In the genomic region with DNA sequence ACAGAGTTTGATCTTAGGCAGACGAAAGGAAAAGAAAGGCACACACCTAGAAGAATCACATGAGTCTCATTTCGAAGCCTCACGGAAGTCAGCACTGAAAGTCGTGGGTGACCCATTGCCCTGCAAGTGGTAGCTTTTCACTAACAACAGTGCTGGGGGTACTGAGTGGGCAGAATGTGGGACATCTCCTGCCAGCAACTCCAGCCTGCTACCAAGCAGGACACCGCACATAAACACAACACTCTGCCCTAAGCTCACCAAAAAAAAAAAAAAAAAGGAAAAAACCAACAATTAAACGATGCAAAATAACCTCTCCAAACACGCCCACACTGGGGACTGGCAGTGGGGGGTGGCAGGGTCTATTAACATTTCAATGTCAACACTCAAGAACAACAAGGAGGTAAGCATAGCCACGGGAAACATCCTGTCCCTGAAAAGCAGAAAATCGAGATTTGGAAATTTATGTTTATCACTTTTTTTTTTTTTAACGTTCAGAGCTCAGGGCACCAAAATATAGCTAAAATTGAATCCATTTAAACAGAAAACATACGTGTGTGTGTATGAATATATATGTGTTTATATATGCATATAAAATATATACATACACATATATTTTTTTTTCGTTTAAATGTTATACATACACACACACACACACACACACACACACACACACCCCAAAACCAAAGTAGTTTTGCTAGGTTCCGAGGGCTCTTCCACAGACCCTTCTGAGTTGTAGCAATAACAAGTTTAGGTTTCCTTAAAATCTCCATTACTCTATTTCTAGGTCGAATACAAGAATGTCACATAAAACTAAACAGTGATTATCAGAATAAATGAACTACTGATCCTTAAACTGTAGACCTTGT, we compare ENCODE assay signal across 8 cellular contexts. TPM values are rescaled to one million over a fixed set of nuclear protein-coding genes. Genes with fewer than 3 reads are reported as not detected.
A peak's percentile ranks its signal among the peaks of the same experiment; 100 is the strongest.
DNase-seq lines count a peak whose midpoint lies in the region; ATAC-seq and TF ChIP-seq lines count a peak whose summit lies in the region.

No MANE protein-coding gene starts in this region.

- H3K36me3 ChIP-seq in SK-N-SH (replicated peaks in 1 of 2; ENCODE audit: control insufficient read depth in 1 of 2, insufficient read depth in 2 of 2, low read length in 1 of 2) = no peaks in the 10 kb centered on the region
- no peaks in the 10 kb centered on the region for H3K36me3 ChIP-seq in iPS-18a (ENCODE audit: control insufficient read depth, low read depth, low read length)

- peak overlapping the region; percentile 92 for H3K4me3 Mint-ChIP-seq in activated naive CD8-positive, alpha-beta T cell treated with anti-CD3 and anti-CD28 coated beads for 36 hours

- POLR2A ChIA-PET in SK-N-SH (lab: Yijun Ruan, JAX) = no interaction called here

- H3K4me1 ChIP-seq in SK-N-SH (ENCODE audit: control insufficient read depth in 1 of 2, insufficient read depth in 2 of 2, low read depth in 1 of 2, low read length in 1 of 2) = peaks cover 0 to 5% of the 10 kb centered on the region in 2 experiments; a peak in 2 of 4 replicates
- peaks cover 33% of the 10 kb centered on the region for H3K4me1 ChIP-seq in iPS-18a (ENCODE audit: control insufficient read depth, low read depth, low read length)

- H3K9ac ChIP-seq in SK-N-SH (peak overlapping the region; percentile 99; the same call in 1 of the 2 replicates), iPS-18a (ENCODE audit: low read length) (peak overlapping the region; percentile 86)

- peak overlapping the region; percentile 91 for H3K27ac Mint-ChIP-seq in activated naive CD8-positive, alpha-beta T cell treated with anti-CD3 and anti-CD28 coated beads for 36 hours

- H3K36me3 Mint-ChIP-seq in activated naive CD8-positive, alpha-beta T cell treated with anti-CD3 and anti-CD28 coated beads for 36 hours = no peaks in the 10 kb centered on the region

- H3K27ac ChIP-seq in SK-N-SH (ENCODE audit: low read depth in 2 of 2, low read length in 1 of 2) (peak overlapping the region; percentile 98 to 99), iPS-18a (ENCODE audit: low read length) (peak overlapping the region; percentile 94), skin epidermis (peak overlapping the region in 20 of 21 experiments; percentile 95 to 100 (median 100))

- ATAC-seq in SK-N-SH treated with all-trans-retinoic acid at 6 μM for 48 hours = no peak

- WGBS in SK-N-SH (ENCODE audit: low lambda C conversion rate) = 33% methylated on average over 14 of the region's 14 CpGs

- no peak for TF ChIP-seq EP300 in SK-N-SH (IDR thresholded peaks at IDR 0.05; ENCODE audit: borderline replicate concordance in 1 of 2, low read depth in 1 of 2, low read length in 1 of 2)

- peaks cover 79% of the 10 kb centered on the region for H3K79me2 ChIP-seq in SK-N-SH (ENCODE audit: insufficient read depth)

- peak overlapping the region; percentile 54 for H2AFZ ChIP-seq in SK-N-SH (ENCODE audit: low read depth)

- CTCF ChIA-PET in SK-N-SH (lab: Yijun Ruan, JAX) = interaction anchor here (0.6 to 1.9 kb wide), 4 partner anchors 9 to 62 kb away, joined by 3 to 7 read pairs (median 4); no protein-coding TSS in a partner anchor

- TF ChIP-seq CTCF in SK-N-SH (IDR thresholded peaks at IDR 0.05) = no peak

- no peaks in the 10 kb centered on the region for H3K9me3 ChIP-seq in SK-N-SH
- H3K9me3 ChIP-seq in iPS-18a (ENCODE audit: control insufficient read depth, low read depth, low read length) = no peaks in the 10 kb centered on the region

- no peak for TF ChIP-seq RAD21 in SK-N-SH (IDR thresholded peaks at IDR 0.05; ENCODE audit: low read length)

- peak overlapping the region; percentile 78 to 86 for H3K4me3 ChIP-seq in SK-N-SH (ENCODE audit: low read depth in 2 of 2, low read length in 1 of 2)
- peak overlapping the region; percentile 90 for H3K4me3 ChIP-seq in iPS-18a (ENCODE audit: low read length)
- peak overlapping the region; percentile 58 to 88 (median 83) for H3K4me3 ChIP-seq in skin epidermis

- H3K27me3 Mint-ChIP-seq in activated naive CD8-positive, alpha-beta T cell treated with anti-CD3 and anti-CD28 coated beads for 36 hours = no peaks in the 10 kb centered on the region

- DNase-seq in SK-N-SH (no peak), MV-4-11 (lab: John Stamatoyannopoulos, UW) (peak; percentile 45), ureter (ENCODE audit: low spot score) (no peak), NCI-H128 (lab: John Stamatoyannopoulos, UW; ENCODE audit: unreplicated experiment) (no peak)
- DNase-seq in activated naive CD8-positive, alpha-beta T cell treated with anti-CD3 and anti-CD28 coated beads for 36 hours = peak; percentile 21

- H4K20me1 ChIP-seq in SK-N-SH (ENCODE audit: insufficient read depth) = no peaks in the 10 kb centered on the region

- H3K27me3 ChIP-seq in SK-N-SH (ENCODE audit: insufficient read depth) (no peaks in the 10 kb centered on the region), iPS-18a (ENCODE audit: control insufficient read depth, insufficient read depth, low read length) (no peaks in the 10 kb centered on the region)

- no peaks in the 10 kb centered on the region for H3K9me3 Mint-ChIP-seq in activated naive CD8-positive, alpha-beta T cell treated with anti-CD3 and anti-CD28 coated beads for 36 hours

- peaks cover 28% of the 10 kb centered on the region for H3F3A ChIP-seq in SK-N-SH (replicated peaks; ENCODE audit: insufficient read depth)

- peaks cover 42% of the 10 kb centered on the region for H3K4me1 Mint-ChIP-seq in activated naive CD8-positive, alpha-beta T cell treated with anti-CD3 and anti-CD28 coated beads for 36 hours

- peak overlapping the region; percentile 86 for H3K4me2 ChIP-seq in SK-N-SH

- H3K9me2 ChIP-seq in SK-N-SH = no peaks in the 10 kb centered on the region

TF ChIP-seq in SK-N-SH, 30 proteins besides CTCF, POLR2A, EP300 and RAD21:
- no peak for TF ChIP-seq ELF1 (IDR thresholded peaks at IDR 0.05)
TF ChIP-seq in SK-N-SH: peak in this region for 0.

TF ChIP-seq in SK-N-SH treated with all-trans-retinoic acid at 6 μM for 48 hours, 23 proteins besides CTCF, POLR2A, EP300 and RAD21:
- no peak for TF ChIP-seq ZNF8 (CRISPR knock-in tag; IDR thresholded peaks at IDR 0.05)
- TF ChIP-seq GLIS3 (CRISPR knock-in tag; IDR thresholded peaks at IDR 0.05) = no peak
- TF ChIP-seq TCF4 (CRISPR knock-in tag; IDR thresholded peaks at IDR 0.05; ENCODE audit: borderline replicate concordance) = no peak
- no peak for TF ChIP-seq PPARA (CRISPR knock-in tag; IDR thresholded peaks at IDR 0.05; ENCODE audit: borderline replicate concordance)
- TF ChIP-seq SNAI2 (CRISPR knock-in tag; IDR thresholded peaks at IDR 0.05) = no peak
- no peak for TF ChIP-seq TOX (CRISPR knock-in tag; IDR thresholded peaks at IDR 0.05; ENCODE audit: borderline replicate concordance)
- TF ChIP-seq ZC3H10 (CRISPR knock-in tag; IDR thresholded peaks at IDR 0.05) = no peak
- TF ChIP-seq, protein P1, sequence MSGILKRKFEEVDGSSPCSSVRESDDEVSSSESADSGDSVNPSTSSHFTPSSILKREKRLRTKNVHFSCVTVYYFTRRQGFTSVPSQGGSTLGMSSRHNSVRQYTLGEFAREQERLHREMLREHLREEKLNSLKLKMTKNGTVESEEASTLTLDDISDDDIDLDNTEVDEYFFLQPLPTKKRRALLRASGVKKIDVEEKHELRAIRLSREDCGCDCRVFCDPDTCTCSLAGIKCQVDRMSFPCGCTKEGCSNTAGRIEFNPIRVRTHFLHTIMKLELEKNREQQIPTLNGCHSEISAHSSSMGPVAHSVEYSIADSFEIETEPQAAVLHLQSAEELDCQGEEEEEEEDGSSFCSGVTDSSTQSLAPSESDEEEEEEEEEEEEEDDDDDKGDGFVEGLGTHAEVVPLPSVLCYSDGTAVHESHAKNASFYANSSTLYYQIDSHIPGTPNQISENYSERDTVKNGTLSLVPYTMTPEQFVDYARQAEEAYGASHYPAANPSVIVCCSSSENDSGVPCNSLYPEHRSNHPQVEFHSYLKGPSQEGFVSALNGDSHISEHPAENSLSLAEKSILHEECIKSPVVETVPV (CRISPR knock-in tag; IDR thresholded peaks at IDR 0.05) = no peak
- TF ChIP-seq, protein P2, sequence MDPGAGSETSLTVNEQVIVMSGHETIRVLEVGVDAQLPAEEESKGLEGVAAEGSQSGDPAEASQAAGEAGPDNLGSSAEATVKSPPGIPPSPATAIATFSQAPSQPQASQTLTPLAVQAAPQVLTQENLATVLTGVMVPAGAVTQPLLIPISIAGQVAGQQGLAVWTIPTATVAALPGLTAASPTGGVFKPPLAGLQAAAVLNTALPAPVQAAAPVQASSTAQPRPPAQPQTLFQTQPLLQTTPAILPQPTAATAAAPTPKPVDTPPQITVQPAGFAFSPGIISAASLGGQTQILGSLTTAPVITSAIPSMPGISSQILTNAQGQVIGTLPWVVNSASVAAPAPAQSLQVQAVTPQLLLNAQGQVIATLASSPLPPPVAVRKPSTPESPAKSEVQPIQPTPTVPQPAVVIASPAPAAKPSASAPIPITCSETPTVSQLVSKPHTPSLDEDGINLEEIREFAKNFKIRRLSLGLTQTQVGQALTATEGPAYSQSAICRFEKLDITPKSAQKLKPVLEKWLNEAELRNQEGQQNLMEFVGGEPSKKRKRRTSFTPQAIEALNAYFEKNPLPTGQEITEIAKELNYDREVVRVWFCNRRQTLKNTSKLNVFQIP (CRISPR knock-in tag; IDR thresholded peaks at IDR 0.05; ENCODE audit: borderline replicate concordance, low read depth) = no peak

RNA-seq across cellular contexts. Expression of a gene that starts 2.1 kb away (rescaled TPM):
- polyA plus RNA-seq in SK-N-SH (2012; rRNA removed) = 0.69 and 0.91 TPM in 2 replicates
- polyA plus RNA-seq in SK-N-SH (2012; cell fraction: cytosol; rRNA removed) = 0.58 and 0.64 TPM in 2 replicates
- polyA plus RNA-seq in SK-N-SH (2012; cell fraction: nucleus; rRNA removed) = 1.8 and 3.1 TPM in 2 replicates
- total RNA-seq in activated naive CD8-positive, alpha-beta T cell treated with anti-CD3 and anti-CD28 coated beads for 36 hours = 10 to 100 TPM; 15.6 to 16.4 TPM
- 42.8 TPM for total RNA-seq in ureter

Comparison
In these comparisons a context has a peak if more than half of its experiments do, and no peak if none do; other contexts are left out.
1. DNase-seq: peak in MV-4-11 (single experiment) and activated naive CD8-positive, alpha-beta T cell treated with anti-CD3 and anti-CD28 coated beads for 36 hours (single experiment); none in SK-N-SH (single experiment), ureter (single experiment) and NCI-H128 (single experiment).
2. Peak in every context shown above with its lines, with median percentiles within 50 percentile points of each other: H3K27ac ChIP-seq and H3K4me3 ChIP-seq.